Comparison of ENCODE assay signal across 21 cellular contexts in the genomic region with DNA sequence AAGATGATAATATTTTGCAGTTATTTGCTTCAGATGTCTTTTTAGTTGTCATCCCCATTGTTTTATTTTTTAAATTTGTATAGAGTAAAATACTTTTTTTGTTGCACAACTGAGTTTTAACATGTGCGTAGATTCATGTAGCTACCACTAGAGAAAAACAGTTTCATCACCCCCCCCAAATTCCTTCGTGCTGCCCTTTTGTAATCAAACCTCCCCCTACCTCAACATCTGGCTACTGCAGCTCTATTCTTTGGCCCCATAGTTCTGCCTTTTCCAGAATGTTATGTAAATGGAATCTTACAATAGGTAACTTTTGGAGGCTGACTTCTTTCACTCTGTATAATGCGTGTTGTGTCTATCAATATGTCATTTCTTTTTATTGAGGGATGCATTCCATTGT.
"Had no signal": no experiment of that assay in that cellular context is flagged by ENCODE, and none has a peak within 500 bp of the region (broad histone marks: within the 10 kb centered on the region; RNA-seq: fewer than 3 reads in every experiment).

No MANE protein-coding gene starts in this region.

- H3K27ac ChIP-seq: colonic mucosa, esophagus muscularis mucosa, left lung, ovary, psoas muscle, sigmoid colon, stomach, testis, tibial artery, upper lobe of left lung had no signal

- H3K27me3 ChIP-seq: colonic mucosa, esophagus muscularis mucosa, left lung, ovary, sigmoid colon, stomach, testis, tibial artery, upper lobe of left lung had no signal

- H3K36me3 ChIP-seq: colonic mucosa, esophagus muscularis mucosa, left lung, ovary, sigmoid colon, stomach, tibial artery, upper lobe of left lung had no signal

- DNase-seq: colonic mucosa; effector CD8-positive, alpha-beta T cell; head of caudate nucleus; left cardiac atrium; left lung; natural killer cell; occipital lobe; ovary; posterior cingulate gyrus; psoas muscle; right cardiac atrium; sigmoid colon; stimulated activated CD4-positive, alpha-beta T cell treated with anti-CD3 and anti-CD28 coated beads, Interleukin-2, amount 100 ng/mL, for 24 hours; stimulated activated CD4-positive, alpha-beta T cell treated with anti-CD3 and anti-CD28 coated beads, Interleukin-4, amount 100 ng/mL, for 24 hours; stimulated activated naive CD4-positive, alpha-beta T cell treated with Interleukin-2 at 50 U/mL for 16 hours; stomach; testis; tibial artery; upper lobe of left lung had no signal

- ATAC-seq: left cardiac atrium; left lung; natural killer cell; psoas muscle; right cardiac atrium; stimulated activated effector memory CD8-positive, alpha-beta T cell treated with anti-CD3 and anti-CD28 coated beads, Interleukin-12 subunit alpha, Interleukin-12 subunit beta, amount 100 ng/mL, for 72 hours had no signal

- H3K9me3 ChIP-seq: colonic mucosa, esophagus muscularis mucosa, left lung, ovary, psoas muscle, sigmoid colon, testis, tibial artery, upper lobe of left lung had no signal

- H3K4me3 ChIP-seq: colonic mucosa, esophagus muscularis mucosa, left lung, ovary, psoas muscle, sigmoid colon, stomach, testis, tibial artery, upper lobe of left lung had no signal

- H3K4me1 ChIP-seq: colonic mucosa, left lung, psoas muscle, sigmoid colon, stomach, testis, upper lobe of left lung had no signal
